ENCODE assay signal across 19 cellular contexts in the genomic region with DNA sequence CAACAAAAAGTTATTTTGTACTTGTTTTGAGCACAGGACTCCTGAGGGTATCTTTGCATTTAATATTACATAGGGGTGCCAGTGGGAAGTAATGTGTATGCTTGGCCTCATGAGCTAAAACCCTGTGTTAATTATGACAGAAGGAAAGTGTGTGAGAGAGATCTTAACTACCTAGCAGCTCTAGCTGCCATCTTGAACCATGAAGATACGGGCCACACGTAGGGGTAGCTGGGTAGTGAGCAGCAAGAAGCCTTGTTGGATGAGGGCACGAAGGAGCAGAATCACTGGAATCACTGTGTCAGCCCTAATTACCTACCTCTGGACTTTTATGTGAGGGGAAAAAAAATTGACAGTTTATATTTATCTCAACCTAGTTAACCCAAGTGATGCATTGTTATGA. TPM values are rescaled to one million over a fixed set of nuclear protein-coding genes. Genes with fewer than 3 reads are reported as not detected.
"Had no signal": no experiment of that assay in that cellular context is flagged by ENCODE, and none has a peak within 500 bp of the region (broad histone marks: within the 10 kb centered on the region; RNA-seq: fewer than 3 reads in every experiment).

No MANE protein-coding gene starts in this region.

- H3K27me3 ChIP-seq: esophagus muscularis mucosa, right lobe of liver, thyroid gland, uterus had no signal

- H3K9me3 ChIP-seq: prostate gland, right lobe of liver, thyroid gland had no signal

- FAIRE-seq: colon, kidney had no signal

- H3K36me3 ChIP-seq: uterus had no signal

- H3K4me1 ChIP-seq: prostate gland, right lobe of liver, thyroid gland, uterus had no signal

- H3K27ac ChIP-seq: esophagus muscularis mucosa, prostate gland, right lobe of liver, thyroid gland, uterus, VCaP had no signal

- H3K4me3 Mint-ChIP-seq: activated naive CD8-positive, alpha-beta T cell had no signal

- H3K4me2 ChIP-seq: smooth muscle cell had no signal

- DNase-seq: activated CD4-positive, alpha-beta T cell treated with anti-CD3 and anti-CD28 coated beads, Interleukin-2, amount 50 U/mL, for 48 hours; activated gamma-delta T cell; activated T-cell treated with anti-CD3 and anti-CD28 coated beads, Interleukin-2, amount 50 U/mL, for 48 hours; amniotic stem cell; caudate nucleus; hippocampal formation; kidney; right lobe of liver; stimulated activated CD4-positive, alpha-beta T cell treated with anti-CD3 and anti-CD28 coated beads, Interleukin-4, amount 100 ng/mL, for 4 hours; stimulated activated CD8-positive, alpha-beta memory T cell treated with anti-CD3 and anti-CD28 coated beads, Interleukin-4, amount 100 ng/mL, for 48 hours; thyroid gland; uterus had no signal

- H3K27ac Mint-ChIP-seq: activated naive CD8-positive, alpha-beta T cell had no signal

- H3K4me3 ChIP-seq: esophagus muscularis mucosa, prostate gland, right lobe of liver, smooth muscle cell, thyroid gland, uterus had no signal

- H3K27me3 Mint-ChIP-seq: activated naive CD8-positive, alpha-beta T cell had no signal

RNA-seq across cellular contexts. Expression of gene CASP10, which starts 15.4 kb away (rescaled TPM):
- polyA plus RNA-seq: neural cell had no signal
